Comparison of ENCODE assay signal across 12 cellular contexts in genomic region chr2:215409331-215410127, GRCh38. TPM values are rescaled to one million over a fixed set of nuclear protein-coding genes. Genes with fewer than 3 reads are reported as not detected.
DNase-seq lines count a peak whose midpoint lies in the region; ATAC-seq and TF ChIP-seq lines count a peak whose summit lies in the region.
"Had no signal": no experiment of that assay in that cellular context is flagged by ENCODE, and none has a peak within 500 bp of the region (broad histone marks: within the 10 kb centered on the region; RNA-seq: fewer than 3 reads in every experiment).

No MANE protein-coding gene starts in this region.

- POLR2A ChIA-PET in T-cell (lab: Charles Lee) = interaction anchor here in 1 of 2 donors (0.6 kb wide), 1 partner anchor 9 kb away, joined by 3 read pairs; no protein-coding TSS in a partner anchor

- no peak overlapping the region for H3K27ac Mint-ChIP-seq in activated CD8-positive, alpha-beta memory T cell treated with anti-CD3 and anti-CD28 coated beads, Interleukin-2, amount 10 ng/mL, durations not matched to agents 7 days and 5 days
- no peak overlapping the region for H3K27ac Mint-ChIP-seq in stimulated activated memory B cell treated with anti-CD40 and anti-IgM and Interleukin-4, amounts not matched to agents 10 μg/mL and 1 μg/mL and 100 μg/mL, for 72 hours
- no peak overlapping the region for H3K27ac Mint-ChIP-seq in T-cell

- no peaks in the 10 kb centered on the region for H3K36me3 Mint-ChIP-seq in activated CD8-positive, alpha-beta memory T cell treated with anti-CD3 and anti-CD28 coated beads, Interleukin-2, amount 10 ng/mL, durations not matched to agents 7 days and 5 days
- H3K36me3 Mint-ChIP-seq in stimulated activated memory B cell treated with anti-CD40 and anti-IgM and Interleukin-4, amounts not matched to agents 10 μg/mL and 1 μg/mL and 100 μg/mL, for 72 hours = no peaks in the 10 kb centered on the region
- H3K36me3 Mint-ChIP-seq in T-cell = no peaks in the 10 kb centered on the region

- ATAC-seq in activated CD8-positive, alpha-beta memory T cell treated with anti-CD3 and anti-CD28 coated beads, Interleukin-2, amount 10 ng/mL, durations not matched to agents 7 days and 5 days = peak; percentile 33
- peak; percentile 16 for ATAC-seq in stimulated activated memory B cell treated with anti-CD40 and anti-IgM and Interleukin-4, amounts not matched to agents 10 μg/mL and 1 μg/mL and 100 μg/mL, for 72 hours
- ATAC-seq in T-cell (replicated peaks in 1 of 4) = no peak

- no peak for TF ChIP-seq CTCF in dorsolateral prefrontal cortex (IDR thresholded peaks at IDR 0.05 in 54 of 56, conservative IDR thresholded peaks at IDR 0.05 in 2 of 56; ENCODE audit: low read depth in 1 of 56, partially characterized antibody in 56 of 56)

- no peaks in the 10 kb centered on the region for H3K9me3 Mint-ChIP-seq in activated CD8-positive, alpha-beta memory T cell treated with anti-CD3 and anti-CD28 coated beads, Interleukin-2, amount 10 ng/mL, durations not matched to agents 7 days and 5 days (ENCODE audit: low read depth)
- H3K9me3 Mint-ChIP-seq in stimulated activated memory B cell treated with anti-CD40 and anti-IgM and Interleukin-4, amounts not matched to agents 10 μg/mL and 1 μg/mL and 100 μg/mL, for 72 hours = no peaks in the 10 kb centered on the region
- H3K9me3 Mint-ChIP-seq in T-cell = no peaks in the 10 kb centered on the region

- CTCF ChIA-PET in activated CD8-positive, alpha-beta memory T cell treated with anti-CD3 and anti-CD28 coated beads, Interleukin-2, amount 10 ng/mL, durations not matched to agents 7 days and 5 days (lab: Charles Lee) = no interaction called here
- CTCF ChIA-PET in T-cell (lab: Charles Lee) = interaction anchor here in 1 of 2 donors (0.7 to 1.0 kb wide), 2 partner anchors 66 to 131 kb away, joined by 3 to 7 read pairs; no protein-coding TSS in a partner anchor

- peaks cover 34% of the 10 kb centered on the region for H3K27me3 Mint-ChIP-seq in activated CD8-positive, alpha-beta memory T cell treated with anti-CD3 and anti-CD28 coated beads, Interleukin-2, amount 10 ng/mL, durations not matched to agents 7 days and 5 days
- peaks cover 16% of the 10 kb centered on the region for H3K27me3 Mint-ChIP-seq in stimulated activated memory B cell treated with anti-CD40 and anti-IgM and Interleukin-4, amounts not matched to agents 10 μg/mL and 1 μg/mL and 100 μg/mL, for 72 hours
- peaks cover 16 to 17% of the 10 kb centered on the region in 2 donors for H3K27me3 Mint-ChIP-seq in T-cell

- no peak overlapping the region for H3K4me3 ChIP-seq in dorsolateral prefrontal cortex

- peaks cover 21% of the 10 kb centered on the region for H3K4me1 Mint-ChIP-seq in activated CD8-positive, alpha-beta memory T cell treated with anti-CD3 and anti-CD28 coated beads, Interleukin-2, amount 10 ng/mL, durations not matched to agents 7 days and 5 days
- no peaks in the 10 kb centered on the region for H3K4me1 Mint-ChIP-seq in stimulated activated memory B cell treated with anti-CD40 and anti-IgM and Interleukin-4, amounts not matched to agents 10 μg/mL and 1 μg/mL and 100 μg/mL, for 72 hours
- H3K4me1 Mint-ChIP-seq in T-cell = no peaks in the 10 kb centered on the region

- no peak overlapping the region for H3K4me3 Mint-ChIP-seq in activated CD8-positive, alpha-beta memory T cell treated with anti-CD3 and anti-CD28 coated beads, Interleukin-2, amount 10 ng/mL, durations not matched to agents 7 days and 5 days
- H3K4me3 Mint-ChIP-seq in stimulated activated memory B cell treated with anti-CD40 and anti-IgM and Interleukin-4, amounts not matched to agents 10 μg/mL and 1 μg/mL and 100 μg/mL, for 72 hours = no peak overlapping the region
- H3K4me3 Mint-ChIP-seq in T-cell = no peak overlapping the region

- H3K27me3 ChIP-seq in dorsolateral prefrontal cortex = no peaks in the 10 kb centered on the region

- DNase-seq in activated CD8-positive, alpha-beta memory T cell treated with anti-CD3 and anti-CD28 coated beads, Interleukin-2, amount 10 ng/mL, durations not matched to agents 7 days and 5 days = peak; percentile 46
- DNase-seq in activated CD8-positive, alpha-beta memory T cell treated with anti-CD3 and anti-CD28 coated beads, Interleukin-2, amount 50 U/mL, for 4 hours = no peak
- peak; percentile 57 for DNase-seq in activated CD8-positive, alpha-beta memory T cell treated with anti-CD3 and anti-CD28 coated beads, Interleukin-2, amount 50 U/mL, for 48 hours
- DNase-seq in glomerular visceral epithelial cell (ENCODE audit: extremely low spot score) = peak; percentile 74
- DNase-seq in NCI-H2196 treated with DMSO at 0.1 percent for 48 hours (lab: John Stamatoyannopoulos, UW; ENCODE audit: unreplicated experiment) = no peak
- no peak for DNase-seq in dorsolateral prefrontal cortex
- DNase-seq in T-cell = no peak
- DNase-seq: AML-193, caudate nucleus, NCI-H1105 treated with DMSO at 0.1 percent for 48 hours, NCI-H774 had no signal

- intact Hi-C loops in dorsolateral prefrontal cortex (cut with DNase I) = no loop called here

- no peak overlapping the region for H3K27ac ChIP-seq in dorsolateral prefrontal cortex

RNA-seq across cellular contexts. Expression of gene FN1, which starts 26.3 kb away (rescaled TPM):
- 1 to 10 TPM in 1 of 2 experiments, under 1 TPM in 1; 0.70 to 2.5 TPM for total RNA-seq in activated CD8-positive, alpha-beta memory T cell treated with anti-CD3 and anti-CD28 coated beads, Interleukin-2, amount 10 ng/mL, durations not matched to agents 7 days and 5 days
- total RNA-seq in dorsolateral prefrontal cortex = 100 to 1,000 TPM in 27 of 120 experiments, 10 to 100 TPM in 93; 33.6 to 261 (median 71.4) TPM
- total RNA-seq in T-cell = 1 to 10 TPM in 3 of 5 donors, not detected in 2; 5.7 to 7.1 (median 6.7) TPM

Comparison
In these comparisons a context has a peak if more than half of its experiments do, and no peak if none do; other contexts are left out.
1. DNase-seq: peak in activated CD8-positive, alpha-beta memory T cell treated with anti-CD3 and anti-CD28 coated beads, Interleukin-2, amount 10 ng/mL, durations not matched to agents 7 days and 5 days (single experiment), activated CD8-positive, alpha-beta memory T cell treated with anti-CD3 and anti-CD28 coated beads, Interleukin-2, amount 50 U/mL, for 48 hours (single experiment) and glomerular visceral epithelial cell (single experiment); none in activated CD8-positive, alpha-beta memory T cell treated with anti-CD3 and anti-CD28 coated beads, Interleukin-2, amount 50 U/mL, for 4 hours (single experiment), NCI-H2196 treated with DMSO at 0.1 percent for 48 hours (single experiment), dorsolateral prefrontal cortex (0 of 10) and T-cell (0 of 34).
2. ATAC-seq: peak in activated CD8-positive, alpha-beta memory T cell treated with anti-CD3 and anti-CD28 coated beads, Interleukin-2, amount 10 ng/mL, durations not matched to agents 7 days and 5 days (single experiment) and stimulated activated memory B cell treated with anti-CD40 and anti-IgM and Interleukin-4, amounts not matched to agents 10 μg/mL and 1 μg/mL and 100 μg/mL, for 72 hours (single experiment); none in T-cell (0 of 4).
3. RNA of gene FN1, which starts 26.3 kb away (total RNA-seq): 33.6 to 261 TPM in dorsolateral prefrontal cortex; 5.7 to 7.1 TPM in T-cell and 0.70 to 2.5 TPM in activated CD8-positive, alpha-beta memory T cell treated with anti-CD3 and anti-CD28 coated beads, Interleukin-2, amount 10 ng/mL, durations not matched to agents 7 days and 5 days; every median in the first group is over 4 times any median in the second.